ENCODE assay signal across 19 cellular contexts in genomic region chr10:132595021-132595420, GRCh38.
"Had no signal": no experiment of that assay in that cellular context is flagged by ENCODE, and none has a peak within 500 bp of the region (broad histone marks: within the 10 kb centered on the region; RNA-seq: fewer than 3 reads in every experiment).

No MANE protein-coding gene starts in this region.

- DNase-seq: activated CD4-positive, alpha-beta T cell treated with anti-CD3 and anti-CD28 coated beads, Interleukin-2, amount 50 U/mL, for 4 hours; activated T-cell treated with anti-CD3 and anti-CD28 coated beads, Interleukin-2, amount 50 U/mL, for 72 hours; anterior cingulate cortex; brain microvascular endothelial cell; cortex of kidney; effector CD4-positive, alpha-beta T cell; esophagus squamous epithelium; nephron progenitor cell; right cardiac atrium; stimulated activated CD4-positive, alpha-beta T cell treated with anti-CD3 and anti-CD28 coated beads, Interleukin-4, amount 100 ng/mL, for 1 hour; thyroid gland; WERI-Rb-1 had no signal

- H3K4me3 Mint-ChIP-seq: activated T-cell treated with anti-CD3 and anti-CD28 coated beads, Interleukin-2, amount 50 U/mL, for 72 hours; central memory CD8-positive, alpha-beta T cell; nephron progenitor cell; T-helper 1 cell treated with Interleukin-12 subunit alpha and Interleukin-12 subunit beta and Interleukin-4 antibody, amounts not matched to agents 30 μg/mL and 1 μg/mL, for 36 hours had no signal

- H3K9me3 ChIP-seq: thyroid gland had no signal

- H3K27ac Mint-ChIP-seq: activated T-cell treated with anti-CD3 and anti-CD28 coated beads, Interleukin-2, amount 50 U/mL, for 72 hours; nephron progenitor cell; progenitor cell of endocrine pancreas; T-helper 1 cell treated with Interleukin-12 subunit alpha and Interleukin-12 subunit beta and Interleukin-4 antibody, amounts not matched to agents 30 μg/mL and 1 μg/mL, for 36 hours had no signal

- ATAC-seq: right cardiac atrium had no signal

- H3K27me3 Mint-ChIP-seq: central memory CD8-positive, alpha-beta T cell; progenitor cell of endocrine pancreas had no signal

- H3K27ac ChIP-seq: brain microvascular endothelial cell, esophagus squamous epithelium, hepatocyte, SJSA1, skin epidermis, thyroid gland, WERI-Rb-1 had no signal

- FAIRE-seq: urothelium cell line had no signal

- H3K4me3 ChIP-seq: esophagus squamous epithelium, hepatocyte, SJSA1, skin epidermis, thyroid gland had no signal

- H3K36me3 ChIP-seq: brain microvascular endothelial cell, esophagus squamous epithelium, SJSA1, thyroid gland, WERI-Rb-1 had no signal

- H3K27me3 ChIP-seq: brain microvascular endothelial cell, esophagus squamous epithelium, hepatocyte, SJSA1, thyroid gland had no signal
